15 cellular contexts compared by ENCODE assay signal in genomic region chr2:167190053-167190452, GRCh38.
DNase-seq lines count a peak whose midpoint lies in the region; ATAC-seq and TF ChIP-seq lines count a peak whose summit lies in the region.
"Had no signal": no experiment of that assay in that cellular context is flagged by ENCODE, and none has a peak within 500 bp of the region (broad histone marks: within the 10 kb centered on the region; RNA-seq: fewer than 3 reads in every experiment).

No MANE protein-coding gene starts in this region.

- DNase-seq in Right ventricle myocardium inferior (ENCODE audit: missing footprints) (no peak), cardiac septum (ENCODE audit: low spot score) (no peak), brain microvascular endothelial cell (peak; percentile 46), iris pigment epithelial cell (ENCODE audit: low read depth) (peak; percentile 75), NAMALWA (ENCODE audit: low spot score) (no peak), colonic mucosa (no peak), NCI-H345 (lab: John Stamatoyannopoulos, UW) (no peak), uterus (no peak)
- DNase-seq: ACHN; activated effector memory CD4-positive, alpha-beta T cell treated with Interleukin-2 at 50 U/mL for 16 hours; endodermal cell; head of caudate nucleus; natural killer cell had no signal

- no peak for TF ChIP-seq POLR2A in uterus (IDR thresholded peaks at IDR 0.05)

- no peak overlapping the region for H3K9ac ChIP-seq in colonic mucosa (ENCODE audit: low read depth in 2 of 2, low read length in 2 of 2)

- TF ChIP-seq CTCF in brain microvascular endothelial cell (IDR thresholded peaks at IDR 0.05; ENCODE audit: low read depth, low read length, missing control alignments): no peak
- no peak for TF ChIP-seq CTCF in colonic mucosa (IDR thresholded peaks at IDR 0.05)
- TF ChIP-seq CTCF in uterus (IDR thresholded peaks at IDR 0.05): no peak

- H3K9me3 ChIP-seq in colonic mucosa: no peaks in the 10 kb centered on the region
- H3K9me3 ChIP-seq in uterus: no peaks in the 10 kb centered on the region

- H3K27me3 ChIP-seq in brain microvascular endothelial cell (replicated peaks) (no peaks in the 10 kb centered on the region), colonic mucosa (no peaks in the 10 kb centered on the region), uterus (no peaks in the 10 kb centered on the region)
- H3K27me3 ChIP-seq: cardiac muscle cell had no signal

- no peaks in the 10 kb centered on the region for H3K4me1 ChIP-seq in colonic mucosa
- no peaks in the 10 kb centered on the region for H3K4me1 ChIP-seq in uterus

- H3K27ac ChIP-seq in brain microvascular endothelial cell: no peak overlapping the region
- no peak overlapping the region for H3K27ac ChIP-seq in colonic mucosa
- no peak overlapping the region for H3K27ac ChIP-seq in uterus
- H3K27ac ChIP-seq: cardiac muscle cell had no signal

- in situ Hi-C loops in brain microvascular endothelial cell (cut with HindIII; ENCODE audit: low pct_ligation_motif_present, low sequenced_read_pairs): no loop called here

- H3K36me3 ChIP-seq in brain microvascular endothelial cell (replicated peaks) (no peaks in the 10 kb centered on the region), colonic mucosa (no peaks in the 10 kb centered on the region), uterus (no peaks in the 10 kb centered on the region)
- H3K36me3 ChIP-seq: cardiac muscle cell had no signal

- H3K4me3 ChIP-seq in brain microvascular endothelial cell (ENCODE audit: low read depth, low read length): no peak overlapping the region
- no peak overlapping the region for H3K4me3 ChIP-seq in colonic mucosa
- H3K4me3 ChIP-seq in uterus: no peak overlapping the region
- H3K4me3 ChIP-seq: cardiac muscle cell had no signal

- ATAC-seq in Right ventricle myocardium inferior: peak; percentile 58
- ATAC-seq: HCT116, natural killer cell had no signal

- intact Hi-C loops in Right ventricle myocardium inferior (cut with DNase I) (loop anchor here (10.0 kb wide), 1 partner anchor 545 kb away; no protein-coding TSS in a partner anchor), cardiac septum (cut with DNase I) (no loop called here), colonic mucosa (cut with DNase I) (no loop called here), uterus (cut with DNase I; ENCODE audit: low total_unique reads) (no loop called here)

Comparison
In these comparisons a context has a peak if more than half of its experiments do, and no peak if none do; other contexts are left out.
1. DNase-seq: peak in brain microvascular endothelial cell (single experiment) and iris pigment epithelial cell (single experiment); none in Right ventricle myocardium inferior (single experiment), cardiac septum (single experiment), NAMALWA (single experiment), colonic mucosa (single experiment), NCI-H345 (single experiment) and uterus (0 of 2).